ENCODE assay signal across 12 cellular contexts in the genomic region with DNA sequence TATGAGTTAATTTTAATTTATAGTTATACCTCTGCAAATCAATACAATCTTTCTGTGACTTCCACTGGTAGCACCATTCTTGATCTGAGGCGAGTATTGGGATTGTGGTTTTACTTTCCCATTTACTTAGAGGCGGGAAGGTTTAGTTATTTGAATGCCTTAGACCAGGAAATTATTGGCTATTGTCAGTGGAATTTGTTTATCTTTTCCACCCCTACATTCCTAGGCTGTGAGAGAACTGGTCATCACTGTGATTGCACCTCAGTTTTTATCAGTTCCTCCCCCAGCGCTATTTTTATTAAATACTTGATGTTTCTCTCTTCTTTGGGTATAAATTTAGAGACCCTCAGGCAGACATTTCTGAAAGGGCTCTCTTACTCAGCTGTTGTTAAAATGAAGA. TPM values are rescaled to one million over a fixed set of nuclear protein-coding genes. Genes with fewer than 3 reads are reported as not detected.
A peak's percentile ranks its signal among the peaks of the same experiment; 100 is the strongest.
DNase-seq lines count a peak whose midpoint lies in the region; ATAC-seq and TF ChIP-seq lines count a peak whose summit lies in the region.
"Had no signal": no experiment of that assay in that cellular context is flagged by ENCODE, and none has a peak within 500 bp of the region (broad histone marks: within the 10 kb centered on the region; RNA-seq: fewer than 3 reads in every experiment).

No MANE protein-coding gene starts in this region.

- intact Hi-C loops in left colon (cut with DNase I, micrococcal nuclease), result loop anchor here in 1 of 2 donors (10.0 kb wide), 1 partner anchor 171 kb away; no protein-coding TSS in a partner anchor

- ATAC-seq in left colon (no peak), HG03175 (IDR thresholded peaks at IDR 0.05; ENCODE audit: unreplicated experiment) (no peak), HG02759 (IDR thresholded peaks at IDR 0.05; ENCODE audit: unreplicated experiment) (no peak)

- H3K9me3 ChIP-seq in ES-I3 (ENCODE audit: control insufficient read depth, insufficient read depth, low read length) (no peaks in the 10 kb centered on the region), SK-N-MC (ENCODE audit: low read depth, low read length) (no peaks in the 10 kb centered on the region)
- H3K9me3 ChIP-seq: tibial nerve had no signal

- H3K9ac ChIP-seq in ES-I3 (ENCODE audit: low read depth, low read length) (peak overlapping the region; percentile 30; the same call in 1 of the 2 replicates), SK-N-MC (ENCODE audit: insufficient read length) (no peak overlapping the region)

- peak overlapping the region; percentile 53 for H3K4me3 Mint-ChIP-seq in osteocyte (ENCODE audit: unreplicated experiment)

- peak overlapping the region; percentile 83 for H3K27ac Mint-ChIP-seq in osteocyte (ENCODE audit: unreplicated experiment)

- H3K9me3 Mint-ChIP-seq in osteocyte (ENCODE audit: unreplicated experiment), result no peaks in the 10 kb centered on the region

- H3K36me3 Mint-ChIP-seq in osteocyte (ENCODE audit: unreplicated experiment), result no peaks in the 10 kb centered on the region

- peaks cover 47% of the 10 kb centered on the region for H3K4me1 ChIP-seq in ES-I3 (ENCODE audit: insufficient read depth, low read length)

- no peaks in the 10 kb centered on the region for H3K27me3 Mint-ChIP-seq in osteocyte (ENCODE audit: unreplicated experiment)

- peaks cover 63% of the 10 kb centered on the region for H3K4me1 Mint-ChIP-seq in osteocyte (ENCODE audit: unreplicated experiment)

- no peak for TF ChIP-seq CTCF in fibroblast of pulmonary artery (IDR thresholded peaks at IDR 0.05; ENCODE audit: low read length, missing control alignments)
- no peak for TF ChIP-seq CTCF in osteocyte (IDR thresholded peaks at IDR 0.05)

- peak overlapping the region; percentile 100 for H3K27ac ChIP-seq in SK-N-MC

- H3K4me3 ChIP-seq in SK-N-MC, result peak overlapping the region; percentile 55
- H3K4me3 ChIP-seq in fibroblast of pulmonary artery (replicated peaks; ENCODE audit: low read depth, low read length), result peak overlapping the region; percentile 43
- H3K4me3 ChIP-seq: tibial nerve had no signal

- H3K36me3 ChIP-seq in ES-I3 (ENCODE audit: insufficient read depth, low read length) (no peaks in the 10 kb centered on the region), SK-N-MC (ENCODE audit: insufficient read depth, low read length) (peaks cover 3% of the 10 kb centered on the region)
- H3K36me3 ChIP-seq: tibial nerve had no signal

- no peak for DNase-seq in SK-N-MC (ENCODE audit: low read depth, low spot score)
- peak; percentile 71 for DNase-seq in fibroblast of pulmonary artery (ENCODE audit: low read depth)
- no peak for DNase-seq in osteocyte (ENCODE audit: extremely low spot score, unreplicated experiment)
- no peak for DNase-seq in left colon
- DNase-seq in NCI-H2171 treated with DMSO at 0.1 percent for 48 hours (lab: John Stamatoyannopoulos, UW), result no peak
- DNase-seq: activated T-cell treated with anti-CD3 and anti-CD28 coated beads for 4 hours, MV-4-11, occipital lobe had no signal

RNA-seq across cellular contexts. Expression of a gene that starts 29.9 kb away (rescaled TPM):
- 117 and 131 TPM in 2 replicates for total RNA-seq in osteocyte
- 1 to 10 TPM; 5.1 to 5.5 TPM for total RNA-seq in left colon

Comparison
In these comparisons a context has a peak if more than half of its experiments do, and no peak if none do; other contexts are left out.
1. RNA of a gene that starts 29.9 kb away (total RNA-seq): 117 to 131 TPM in osteocyte; 5.1 to 5.5 TPM in left colon; every median in the first group is over 10 times any median in the second.